In the genomic region with DNA sequence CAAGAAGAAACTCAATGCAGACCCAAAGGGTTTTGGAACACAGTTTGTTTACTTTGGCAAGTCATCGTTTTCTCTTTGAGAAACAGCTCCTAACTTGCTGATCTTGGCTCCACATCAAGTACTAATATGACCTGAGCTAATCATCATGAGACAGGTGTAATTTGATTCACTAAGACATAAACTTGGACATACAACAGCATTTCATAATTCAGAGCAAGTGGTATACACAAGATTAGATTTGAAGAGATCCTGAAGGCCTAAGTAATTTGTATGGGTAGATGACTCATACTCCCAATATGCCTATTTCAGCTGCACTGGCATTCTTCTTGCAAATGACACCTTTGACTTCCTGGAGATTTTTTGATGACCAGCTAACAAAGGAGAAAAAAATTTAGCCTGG, we compare ENCODE assay signal across 22 cellular contexts.
DNase-seq lines count a peak whose midpoint lies in the region; ATAC-seq, FAIRE-seq and TF ChIP-seq lines count a peak whose summit lies in the region.
"Had no signal": no experiment of that assay in that cellular context is flagged by ENCODE, and none has a peak within 500 bp of the region (broad histone marks: within the 10 kb centered on the region; RNA-seq: fewer than 3 reads in every experiment).

No MANE protein-coding gene starts in this region.

- POLR2A ChIA-PET in naive thymus-derived CD8-positive, alpha-beta T cell (lab: Charles Lee) = no interaction called here

- no peak overlapping the region for H3K4me3 Mint-ChIP-seq in naive thymus-derived CD8-positive, alpha-beta T cell
- H3K4me3 Mint-ChIP-seq: stimulated activated memory B cell treated with anti-CD40 and anti-IgM and Interleukin-4, amounts not matched to agents 10 μg/mL and 1 μg/mL and 100 μg/mL, for 72 hours had no signal

- peaks cover 0 to 9% (median 0%) of the 10 kb centered on the region in 9 donors for H3K9me3 Mint-ChIP-seq in naive thymus-derived CD8-positive, alpha-beta T cell
- H3K9me3 Mint-ChIP-seq: stimulated activated memory B cell treated with anti-CD40 and anti-IgM and Interleukin-4, amounts not matched to agents 10 μg/mL and 1 μg/mL and 100 μg/mL, for 72 hours had no signal

- TF ChIP-seq RAD21 in Ishikawa (IDR thresholded peaks at IDR 0.05; ENCODE audit: low read depth) = no peak

- no peak overlapping the region for H3K27ac Mint-ChIP-seq in naive thymus-derived CD8-positive, alpha-beta T cell
- H3K27ac Mint-ChIP-seq: activated naive CD4-positive, alpha-beta T cell treated with anti-CD3 and anti-CD28 coated beads, Interleukin-2, amount 50 U/mL, for 72 hours; stimulated activated memory B cell treated with anti-CD40 and anti-IgM and Interleukin-4, amounts not matched to agents 10 μg/mL and 1 μg/mL and 100 μg/mL, for 72 hours had no signal

- H3K27me3 Mint-ChIP-seq in naive thymus-derived CD8-positive, alpha-beta T cell = no peaks in the 10 kb centered on the region
- H3K27me3 Mint-ChIP-seq: stimulated activated memory B cell treated with anti-CD40 and anti-IgM and Interleukin-4, amounts not matched to agents 10 μg/mL and 1 μg/mL and 100 μg/mL, for 72 hours had no signal

- no peaks in the 10 kb centered on the region for H3K36me3 Mint-ChIP-seq in naive thymus-derived CD8-positive, alpha-beta T cell
- H3K36me3 Mint-ChIP-seq: activated naive CD4-positive, alpha-beta T cell treated with anti-CD3 and anti-CD28 coated beads, Interleukin-2, amount 50 U/mL, for 72 hours; stimulated activated memory B cell treated with anti-CD40 and anti-IgM and Interleukin-4, amounts not matched to agents 10 μg/mL and 1 μg/mL and 100 μg/mL, for 72 hours had no signal

- no peaks in the 10 kb centered on the region for H3K4me1 Mint-ChIP-seq in naive thymus-derived CD8-positive, alpha-beta T cell
- H3K4me1 Mint-ChIP-seq: stimulated activated memory B cell treated with anti-CD40 and anti-IgM and Interleukin-4, amounts not matched to agents 10 μg/mL and 1 μg/mL and 100 μg/mL, for 72 hours had no signal

- DNase-seq in DMS 273 (lab: John Stamatoyannopoulos, UW; ENCODE audit: unreplicated experiment) (peak; percentile 52), RKO (ENCODE audit: low spot score) (peak; percentile 4), RCC 7860 (ENCODE audit: low spot score) (no peak), retina (no peak)
- no peak for DNase-seq in naive thymus-derived CD8-positive, alpha-beta T cell
- DNase-seq: activated CD4-positive, alpha-beta T cell treated with anti-CD3 and anti-CD28 coated beads, Interleukin-2, amount 50 U/mL, for 1 hour; aorta; COR-L47; foreskin fibroblast; heart right ventricle; left cardiac atrium; NCI-H1417; NCI-H510A treated with DMSO at 0.1 percent for 48 hours; occipital lobe; right cardiac atrium; RPMI8226; stimulated activated CD4-positive, alpha-beta T cell treated with anti-CD3 and anti-CD28 coated beads, Interleukin-4, amount 100 ng/mL, for 1 hour; T-helper 9 cell had no signal

- FAIRE-seq in RCC 7860 (lab: Jason Lieb, UNC) = no peak

- peak; percentile 89 for ATAC-seq in esophagus mucosa
- ATAC-seq in naive thymus-derived CD8-positive, alpha-beta T cell = no peak
- ATAC-seq: activated naive CD4-positive, alpha-beta T cell treated with anti-CD3 and anti-CD28 coated beads, Interleukin-2, amount 50 U/mL, for 72 hours; heart right ventricle; left cardiac atrium; stimulated activated memory B cell treated with anti-CD40 and anti-IgM and Interleukin-4, amounts not matched to agents 10 μg/mL and 1 μg/mL and 100 μg/mL, for 72 hours had no signal

- TF ChIP-seq EP300 in Ishikawa (IDR thresholded peaks at IDR 0.05; ENCODE audit: borderline replicate concordance) = no peak

TF ChIP-seq in Ishikawa, 13 proteins besides CTCF, POLR2A, EP300 and RAD21:
- TF ChIP-seq NFIC (IDR thresholded peaks at IDR 0.05) = peak; percentile 57
- no peak for TF ChIP-seq TAF1 (IDR thresholded peaks at IDR 0.05; ENCODE audit: low read depth)

Comparison
In these comparisons a context has a peak if more than half of its experiments do, and no peak if none do; other contexts are left out.
1. DNase-seq: peak in DMS 273 (single experiment) and RKO (single experiment); none in RCC 7860 (single experiment), naive thymus-derived CD8-positive, alpha-beta T cell (0 of 10) and retina (single experiment).